Comparison of ENCODE assay signal across 8 cellular contexts in genomic region chr4:73869130-73870055, GRCh38. TPM values are rescaled to one million over a fixed set of nuclear protein-coding genes. Genes with fewer than 3 reads are reported as not detected.
A peak's percentile ranks its signal among the peaks of the same experiment; 100 is the strongest.
DNase-seq lines count a peak whose midpoint lies in the region; ATAC-seq and TF ChIP-seq lines count a peak whose summit lies in the region.

CXCL1 (plus strand) TSS chr4:73869393; CDS start chr4:73869471, 78 bp downstream.

- intact Hi-C loops in esophagus squamous epithelium (cut with DNase I): loop anchor here (10.0 kb wide), 2 partner anchors 195 to 285 kb away; no protein-coding TSS in a partner anchor

- peak within 1 kb of the TSS; percentile 59 to 80 (median 64) for H3K27ac ChIP-seq in esophagus squamous epithelium

- peak within 1 kb of the TSS; percentile 45 to 72 (median 54) for H3K4me3 ChIP-seq in esophagus squamous epithelium

- H3K4me1 ChIP-seq in esophagus squamous epithelium: peaks cover 0 to 29% (median 12%) of the 10 kb centered on the region in 3 donors

- TF ChIP-seq POLR2A in esophagus squamous epithelium (IDR thresholded peaks at IDR 0.05): peak in 2 of 4 donors; percentile 31 to 63

- ATAC-seq in GM18907 (IDR thresholded peaks at IDR 0.05; ENCODE audit: unreplicated experiment): no peak

- DNase-seq in COLO668 (lab: John Stamatoyannopoulos, UW; ENCODE audit: unreplicated experiment) (peak; percentile 48), NCI-H774 (lab: John Stamatoyannopoulos, UW) (peak; percentile 13), esophagus squamous epithelium (lab: John Stamatoyannopoulos, UW) (no peak), myocyte (ENCODE audit: low read depth) (peak; percentile 39), COR-L47 (lab: John Stamatoyannopoulos, UW) (no peak), nucleus accumbens (lab: John Stamatoyannopoulos, UW) (no peak), HuH-7.5 (ENCODE audit: low spot score) (no peak)

- WGBS in esophagus squamous epithelium, 2 donors: 12 to 61% methylated on average over 6 to 27 of the region's 61 CpGs

- no peak for TF ChIP-seq CTCF in esophagus squamous epithelium (IDR thresholded peaks at IDR 0.05)

- peaks cover 0 to 18% (median 0%) of the 10 kb centered on the region in 4 donors for H3K27me3 ChIP-seq in esophagus squamous epithelium

- no peaks in the 10 kb centered on the region for H3K9me3 ChIP-seq in esophagus squamous epithelium

- H3K36me3 ChIP-seq in esophagus squamous epithelium: no peaks in the 10 kb centered on the region

RNA-seq across cellular contexts. Expression of gene CXCL1, which starts in this region (rescaled TPM):
- total RNA-seq in esophagus squamous epithelium (100 to 1,000 TPM in 1 of 4 donors, 10 to 100 TPM in 2, 1 to 10 TPM in 1; 9.5 to 152 (median 50.1) TPM), myocyte (0.78 and 3.6 TPM in 2 replicates)
- polyA plus RNA-seq in myocyte (2012): 0.09 TPM

Comparison
In these comparisons a context has a peak if more than half of its experiments do, and no peak if none do; other contexts are left out.
1. DNase-seq: peak in COLO668 (single experiment), NCI-H774 (single experiment) and myocyte (single experiment); none in esophagus squamous epithelium (single experiment), COR-L47 (single experiment), nucleus accumbens (0 of 56) and HuH-7.5 (single experiment).